ENCODE assay signal across 14 cellular contexts in the genomic region with DNA sequence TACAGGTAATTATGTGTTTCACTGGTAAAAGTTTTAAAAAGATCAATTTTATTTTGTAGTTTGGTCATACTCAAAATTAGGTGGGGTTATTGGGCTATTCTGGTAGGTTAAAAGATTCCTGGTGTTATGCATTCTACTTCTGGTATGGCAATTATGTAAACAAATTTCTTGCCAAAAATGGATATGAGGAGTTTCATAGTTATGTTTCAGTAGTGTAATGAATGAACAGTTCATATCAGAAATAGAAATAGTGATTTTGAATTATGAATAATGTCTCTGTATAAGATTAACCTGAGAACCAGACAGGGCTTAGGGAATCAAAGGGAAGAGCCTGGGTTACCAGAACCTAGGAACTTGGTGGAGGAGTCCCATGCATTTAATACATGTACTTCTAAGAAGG. TPM values are rescaled to one million over a fixed set of nuclear protein-coding genes. Genes with fewer than 3 reads are reported as not detected.
A peak's percentile ranks its signal among the peaks of the same experiment; 100 is the strongest.
DNase-seq lines count a peak whose midpoint lies in the region; ATAC-seq and TF ChIP-seq lines count a peak whose summit lies in the region.
"Had no signal": no experiment of that assay in that cellular context is flagged by ENCODE, and none has a peak within 500 bp of the region (broad histone marks: within the 10 kb centered on the region; RNA-seq: fewer than 3 reads in every experiment).

No MANE protein-coding gene starts in this region.

- ATAC-seq in GM19351 (IDR thresholded peaks at IDR 0.05; ENCODE audit: unreplicated experiment): peak; percentile 63
- peak; percentile 50 for ATAC-seq in HG02981 (IDR thresholded peaks at IDR 0.05; ENCODE audit: unreplicated experiment)
- ATAC-seq in activated T-helper 17 cell treated with anti-CD3 and anti-CD28 coated beads, Interleukin-2, amount 50 U/mL, for 72 hours (replicated peaks): no peak

- TF ChIP-seq CTCF in AG04449 (IDR thresholded peaks at IDR 0.05; ENCODE audit: insufficient read depth, low read length, missing control alignments): no peak

- peak; percentile 5 for DNase-seq in AG04449 (ENCODE audit: low read depth, low spot score)
- no peak for DNase-seq in RPMI8226
- no peak for DNase-seq in T1000 (lab: John Stamatoyannopoulos, UW)
- no peak for DNase-seq in NCI-H2196 (lab: John Stamatoyannopoulos, UW; ENCODE audit: unreplicated experiment)
- DNase-seq in retina: no peak
- DNase-seq: Kasumi-1; NCI-H2081; NK-92 treated with Interleukin-12 subunit alpha and Interleukin-12 subunit beta, amount 100 ng/mL, for 24 hours; SJCRH30 had no signal

- H3K4me3 ChIP-seq in AG04449 (ENCODE audit: low read depth, low read length): no peak overlapping the region
- H3K4me3 ChIP-seq: SJCRH30 had no signal

- no peaks in the 10 kb centered on the region for H3K9me3 Mint-ChIP-seq in activated T-helper 17 cell treated with anti-CD3 and anti-CD28 coated beads, Interleukin-2, amount 50 U/mL, for 72 hours
- H3K9me3 Mint-ChIP-seq: central memory CD8-positive, alpha-beta T cell had no signal

- no peak overlapping the region for H3K4me3 Mint-ChIP-seq in activated T-helper 17 cell treated with anti-CD3 and anti-CD28 coated beads, Interleukin-2, amount 50 U/mL, for 72 hours
- H3K4me3 Mint-ChIP-seq: activated naive CD8-positive, alpha-beta T cell; central memory CD8-positive, alpha-beta T cell had no signal

- peak overlapping the region; percentile 52 for H3K27ac Mint-ChIP-seq in activated T-helper 17 cell treated with anti-CD3 and anti-CD28 coated beads, Interleukin-2, amount 50 U/mL, for 72 hours
- H3K27ac Mint-ChIP-seq: activated naive CD8-positive, alpha-beta T cell had no signal

- no peaks in the 10 kb centered on the region for H3K27me3 Mint-ChIP-seq in activated T-helper 17 cell treated with anti-CD3 and anti-CD28 coated beads, Interleukin-2, amount 50 U/mL, for 72 hours
- H3K27me3 Mint-ChIP-seq: activated naive CD8-positive, alpha-beta T cell; central memory CD8-positive, alpha-beta T cell had no signal

- H3K36me3 Mint-ChIP-seq in activated T-helper 17 cell treated with anti-CD3 and anti-CD28 coated beads, Interleukin-2, amount 50 U/mL, for 72 hours (ENCODE audit: low read depth): peaks cover 80% of the 10 kb centered on the region

- CTCF ChIA-PET in AG04449 (lab: Yijun Ruan, JAX): interaction anchor here (0.5 to 3.9 kb wide), 3 partner anchors 11 to 255 kb away, joined by 3 to 36 read pairs (median 24); no protein-coding TSS in a partner anchor

- peaks cover 15% of the 10 kb centered on the region for H3K4me1 Mint-ChIP-seq in activated T-helper 17 cell treated with anti-CD3 and anti-CD28 coated beads, Interleukin-2, amount 50 U/mL, for 72 hours
- H3K4me1 Mint-ChIP-seq: central memory CD8-positive, alpha-beta T cell had no signal

- POLR2A ChIA-PET in AG04449 (lab: Yijun Ruan, JAX): no interaction called here

RNA-seq across cellular contexts. Expression of gene ATF6, which starts 15.9 kb away (rescaled TPM):
- 10 to 100 TPM; 17.5 to 24.9 TPM for total RNA-seq in activated T-helper 17 cell treated with anti-CD3 and anti-CD28 coated beads, Interleukin-2, amount 50 U/mL, for 72 hours

RNA-seq across cellular contexts. Expression of gene DUSP12, which starts 32.4 kb away (rescaled TPM):
- total RNA-seq in activated T-helper 17 cell treated with anti-CD3 and anti-CD28 coated beads, Interleukin-2, amount 50 U/mL, for 72 hours: 10 to 100 TPM; 12.0 to 16.7 TPM
